Comparison of ENCODE assay signal across 29 cellular contexts in genomic region chr2:177063331-177063730, GRCh38.
"Had no signal": no experiment of that assay in that cellular context is flagged by ENCODE, and none has a peak within 500 bp of the region (broad histone marks: within the 10 kb centered on the region; RNA-seq: fewer than 3 reads in every experiment).

No MANE protein-coding gene starts in this region.

- H3K4me1 ChIP-seq: adrenal gland, body of pancreas, esophagus muscularis mucosa, gastroesophageal sphincter, heart right ventricle had no signal

- H3K9me3 ChIP-seq: adrenal gland, body of pancreas, esophagus muscularis mucosa, gastroesophageal sphincter, heart right ventricle had no signal

- H3K4me2 ChIP-seq: hepatocyte had no signal

- H3K27me3 ChIP-seq: adrenal gland, body of pancreas, esophagus muscularis mucosa, gastroesophageal sphincter, hepatocyte had no signal

- H3K27ac ChIP-seq: adrenal gland, body of pancreas, esophagus muscularis mucosa, gastroesophageal sphincter, heart right ventricle, hepatocyte had no signal

- DNase-seq: activated CD4-positive, alpha-beta memory T cell treated with anti-CD3 and anti-CD28 coated beads for 36 hours; activated CD4-positive, alpha-beta T cell treated with anti-CD3 and anti-CD28 coated beads for 36 hours; activated CD4-positive, alpha-beta T cell treated with anti-CD3 and anti-CD28 coated beads, Interleukin-2, amount 10 ng/mL, durations not matched to agents 24 days and 14 days; activated CD4-positive, CD25-positive, alpha-beta regulatory T cell; activated CD4-positive, CD25-positive, alpha-beta regulatory T cell treated with anti-CD3 and anti-CD28 coated beads, Interleukin-2, amount 50 U/mL, for 72 hours; activated CD8-positive, alpha-beta memory T cell treated with anti-CD3 and anti-CD28 coated beads, Interleukin-2, amount 10 ng/mL, durations not matched to agents 7 days and 5 days; activated CD8-positive, alpha-beta memory T cell treated with anti-CD3 and anti-CD28 coated beads, Interleukin-2, amount 50 U/mL, for 4 hours; activated CD8-positive, alpha-beta T cell treated with anti-CD3 and anti-CD28 coated beads, Interleukin-2, amount 10 ng/mL, durations not matched to agents 7 days and 5 days; activated effector memory CD4-positive, alpha-beta T cell treated with anti-CD3 and anti-CD28 coated beads, Interleukin-2, amount 50 U/mL, for 16 hours; activated naive CD4-positive, alpha-beta T cell treated with anti-CD3 and anti-CD28 coated beads for 36 hours; activated naive CD8-positive, alpha-beta T cell treated with anti-CD3 and anti-CD28 coated beads for 36 hours; activated naive CD8-positive, alpha-beta T cell treated with anti-CD3 and anti-CD28 coated beads, Interleukin-2, amount 50 U/mL, for 24 hours; activated T-cell treated with anti-CD3 and anti-CD28 coated beads, Interleukin-2, amount 50 U/mL, for 1 hour; activated T-cell treated with anti-CD3 and anti-CD28 coated beads, Interleukin-2, amount 50 U/mL, for 48 hours; adrenal gland; amygdala; aorta; body of pancreas; cortex of kidney; dermis blood vessel endothelial cell; effector CD4-positive, alpha-beta T cell; effector memory CD8-positive, alpha-beta T cell; erythroblast; foreskin melanocyte; heart right ventricle; T1000 had no signal

- H2AFZ ChIP-seq: hepatocyte had no signal

- H3K79me2 ChIP-seq: hepatocyte had no signal

- H3K36me3 ChIP-seq: adrenal gland, esophagus muscularis mucosa, gastroesophageal sphincter, heart right ventricle had no signal

- H3K4me3 ChIP-seq: adrenal gland, body of pancreas, esophagus muscularis mucosa, gastroesophageal sphincter, heart right ventricle, hepatocyte had no signal
